11 cellular contexts compared by ENCODE assay signal in the genomic region with DNA sequence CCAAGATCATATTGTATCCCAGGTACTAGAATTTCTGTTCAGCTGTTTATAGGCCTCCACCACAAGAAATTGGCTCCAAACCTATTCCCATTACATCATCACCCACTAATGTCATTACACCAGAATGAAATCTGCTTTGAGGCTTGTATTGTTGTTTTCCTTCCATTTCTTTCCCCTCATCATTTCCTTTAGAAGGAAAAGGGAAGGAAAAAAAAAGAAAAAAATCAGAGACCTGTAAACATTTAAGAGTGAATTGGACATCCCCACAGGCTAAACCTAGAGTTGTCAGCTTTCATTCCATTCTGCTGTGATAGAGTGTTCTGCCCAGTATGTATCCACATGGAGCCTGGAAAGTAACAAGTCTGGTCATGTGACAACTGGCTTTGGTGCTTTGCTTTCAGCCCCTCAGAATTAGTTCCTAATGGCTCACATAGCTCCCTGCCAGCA. TPM values are rescaled to one million over a fixed set of nuclear protein-coding genes. Genes with fewer than 3 reads are reported as not detected.
DNase-seq lines count a peak whose midpoint lies in the region; ATAC-seq, FAIRE-seq and TF ChIP-seq lines count a peak whose summit lies in the region.
"Had no signal": no experiment of that assay in that cellular context is flagged by ENCODE, and none has a peak within 500 bp of the region (broad histone marks: within the 10 kb centered on the region; RNA-seq: fewer than 3 reads in every experiment).

No MANE protein-coding gene starts in this region.

- H3K36me3 Mint-ChIP-seq in CD8-positive, alpha-beta memory T cell = peaks cover 10 to 37% (median 13%) of the 10 kb centered on the region in 3 donors

- peak overlapping the region in 2 of 8 donors; percentile 33 to 46 for H3K27ac Mint-ChIP-seq in CD8-positive, alpha-beta memory T cell
- H3K27ac Mint-ChIP-seq: activated CD8-positive, alpha-beta T cell treated with anti-CD3 and anti-CD28 coated beads for 36 hours had no signal

- no peak for TF ChIP-seq RAD21 in Ishikawa (IDR thresholded peaks at IDR 0.05; ENCODE audit: low read depth)

- peaks cover 38 to 63% (median 57%) of the 10 kb centered on the region in 3 donors for H3K4me1 Mint-ChIP-seq in CD8-positive, alpha-beta memory T cell

- H3K4me3 ChIP-seq in cardiac fibroblast (replicated peaks in 1 of 2; ENCODE audit: low read depth in 2 of 2, low read length in 2 of 2) = no peak overlapping the region
- H3K4me3 ChIP-seq in CD8-positive, alpha-beta memory T cell (ENCODE audit: low read length) = no peak overlapping the region
- no peak overlapping the region for H3K4me3 ChIP-seq in Peyer's patch

- POLR2A ChIA-PET in CD8-positive, alpha-beta memory T cell (lab: Charles Lee) = no interaction called here

- H3K4me1 ChIP-seq in CD8-positive, alpha-beta memory T cell (ENCODE audit: insufficient read depth, low read length) = peaks cover 2% of the 10 kb centered on the region
- peaks cover 0 to 5% (median 0%) of the 10 kb centered on the region in 4 donors for H3K4me1 ChIP-seq in Peyer's patch

- no peaks in the 10 kb centered on the region for H3K27me3 ChIP-seq in CD8-positive, alpha-beta memory T cell (ENCODE audit: insufficient read depth, low read length, poor library complexity, severe bottlenecking)
- no peaks in the 10 kb centered on the region for H3K27me3 ChIP-seq in Peyer's patch

- no peak for FAIRE-seq in RCC 7860 (lab: Jason Lieb, UNC)

- H3K27ac ChIP-seq in CD8-positive, alpha-beta memory T cell (ENCODE audit: low read depth, low read length) = no peak overlapping the region
- peak overlapping the region in 1 of 4 donors; percentile 23 for H3K27ac ChIP-seq in Peyer's patch

- no peaks in the 10 kb centered on the region for H3K9me3 ChIP-seq in CD8-positive, alpha-beta memory T cell (ENCODE audit: low read length)
- H3K9me3 ChIP-seq in Peyer's patch = no peaks in the 10 kb centered on the region

- H3K36me3 ChIP-seq in CD8-positive, alpha-beta memory T cell (ENCODE audit: insufficient read depth, low read length) = peaks cover 10% of the 10 kb centered on the region
- H3K36me3 ChIP-seq in Peyer's patch = peaks cover 0 to 12% (median 0%) of the 10 kb centered on the region in 3 donors

- TF ChIP-seq CTCF in cardiac fibroblast (IDR thresholded peaks at IDR 0.05; ENCODE audit: low read depth, low read length) (no peak), Peyer's patch (IDR thresholded peaks at IDR 0.05) (no peak)

- CTCF ChIA-PET in CD8-positive, alpha-beta memory T cell (lab: Charles Lee) = no interaction called here

- H3K27me3 Mint-ChIP-seq in CD8-positive, alpha-beta memory T cell = no peaks in the 10 kb centered on the region
- H3K27me3 Mint-ChIP-seq: activated CD8-positive, alpha-beta T cell treated with anti-CD3 and anti-CD28 coated beads for 36 hours had no signal

- no peaks in the 10 kb centered on the region for H3K9me3 Mint-ChIP-seq in CD8-positive, alpha-beta memory T cell
- H3K9me3 Mint-ChIP-seq: activated CD8-positive, alpha-beta T cell treated with anti-CD3 and anti-CD28 coated beads for 36 hours had no signal

- H3K4me3 Mint-ChIP-seq in CD8-positive, alpha-beta memory T cell = no peak overlapping the region
- H3K4me3 Mint-ChIP-seq: activated CD8-positive, alpha-beta T cell treated with anti-CD3 and anti-CD28 coated beads for 36 hours had no signal

- DNase-seq in cardiac fibroblast (ENCODE audit: low read depth in 2 of 2) (peak; percentile 61 to 87), islet precursor cell (peak; percentile 59), smooth muscle cell of the brain vasculature (ENCODE audit: low read depth, low spot score) (peak; percentile 21), RCC 7860 (ENCODE audit: low spot score) (no peak), Peyer's patch (no peak)
- DNase-seq in CD8-positive, alpha-beta memory T cell = no peak
- DNase-seq: activated CD8-positive, alpha-beta T cell treated with anti-CD3 and anti-CD28 coated beads for 36 hours; central memory CD4-positive, alpha-beta T cell; NK-92 treated with Interleukin-12 subunit alpha and Interleukin-12 subunit beta, amount 100 ng/mL, for 24 hours had no signal

- no peak for ATAC-seq in HG03457 (IDR thresholded peaks at IDR 0.05; ENCODE audit: unreplicated experiment)
- ATAC-seq: activated CD8-positive, alpha-beta T cell treated with anti-CD3 and anti-CD28 coated beads for 36 hours had no signal

- TF ChIP-seq EP300 in Ishikawa (IDR thresholded peaks at IDR 0.05; ENCODE audit: borderline replicate concordance) = no peak

- TF ChIP-seq POLR2A in Peyer's patch (IDR thresholded peaks at IDR 0.05) = no peak

TF ChIP-seq in Ishikawa, 13 proteins besides CTCF, POLR2A, EP300 and RAD21:
- TF ChIP-seq, protein P1, sequence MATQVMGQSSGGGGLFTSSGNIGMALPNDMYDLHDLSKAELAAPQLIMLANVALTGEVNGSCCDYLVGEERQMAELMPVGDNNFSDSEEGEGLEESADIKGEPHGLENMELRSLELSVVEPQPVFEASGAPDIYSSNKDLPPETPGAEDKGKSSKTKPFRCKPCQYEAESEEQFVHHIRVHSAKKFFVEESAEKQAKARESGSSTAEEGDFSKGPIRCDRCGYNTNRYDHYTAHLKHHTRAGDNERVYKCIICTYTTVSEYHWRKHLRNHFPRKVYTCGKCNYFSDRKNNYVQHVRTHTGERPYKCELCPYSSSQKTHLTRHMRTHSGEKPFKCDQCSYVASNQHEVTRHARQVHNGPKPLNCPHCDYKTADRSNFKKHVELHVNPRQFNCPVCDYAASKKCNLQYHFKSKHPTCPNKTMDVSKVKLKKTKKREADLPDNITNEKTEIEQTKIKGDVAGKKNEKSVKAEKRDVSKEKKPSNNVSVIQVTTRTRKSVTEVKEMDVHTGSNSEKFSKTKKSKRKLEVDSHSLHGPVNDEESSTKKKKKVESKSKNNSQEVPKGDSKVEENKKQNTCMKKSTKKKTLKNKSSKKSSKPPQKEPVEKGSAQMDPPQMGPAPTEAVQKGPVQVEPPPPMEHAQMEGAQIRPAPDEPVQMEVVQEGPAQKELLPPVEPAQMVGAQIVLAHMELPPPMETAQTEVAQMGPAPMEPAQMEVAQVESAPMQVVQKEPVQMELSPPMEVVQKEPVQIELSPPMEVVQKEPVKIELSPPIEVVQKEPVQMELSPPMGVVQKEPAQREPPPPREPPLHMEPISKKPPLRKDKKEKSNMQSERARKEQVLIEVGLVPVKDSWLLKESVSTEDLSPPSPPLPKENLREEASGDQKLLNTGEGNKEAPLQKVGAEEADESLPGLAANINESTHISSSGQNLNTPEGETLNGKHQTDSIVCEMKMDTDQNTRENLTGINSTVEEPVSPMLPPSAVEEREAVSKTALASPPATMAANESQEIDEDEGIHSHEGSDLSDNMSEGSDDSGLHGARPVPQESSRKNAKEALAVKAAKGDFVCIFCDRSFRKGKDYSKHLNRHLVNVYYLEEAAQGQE (IDR thresholded peaks at IDR 0.05; ENCODE audit: low read depth) = no peak
- TF ChIP-seq TCF12 (IDR thresholded peaks at IDR 0.05; ENCODE audit: low read depth) = no peak
- TF ChIP-seq, protein P2, sequence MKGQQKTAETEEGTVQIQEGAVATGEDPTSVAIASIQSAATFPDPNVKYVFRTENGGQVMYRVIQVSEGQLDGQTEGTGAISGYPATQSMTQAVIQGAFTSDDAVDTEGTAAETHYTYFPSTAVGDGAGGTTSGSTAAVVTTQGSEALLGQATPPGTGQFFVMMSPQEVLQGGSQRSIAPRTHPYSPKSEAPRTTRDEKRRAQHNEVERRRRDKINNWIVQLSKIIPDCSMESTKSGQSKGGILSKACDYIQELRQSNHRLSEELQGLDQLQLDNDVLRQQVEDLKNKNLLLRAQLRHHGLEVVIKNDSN (IDR thresholded peaks at IDR 0.05) = peak; percentile 22; the same call in 1 of the 2 replicates

RNA-seq across cellular contexts. Expression of gene NFYC, which starts 44.6 kb away (rescaled TPM):
- total RNA-seq in CD8-positive, alpha-beta memory T cell = 10 to 100 TPM; 61.3 to 61.6 TPM
- 51.3 TPM for polyA plus RNA-seq in CD8-positive, alpha-beta memory T cell
- total RNA-seq in Peyer's patch = 100 to 1,000 TPM in 1 of 4 donors, 10 to 100 TPM in 3; 53.1 to 122 (median 65.0) TPM

RNA-seq across cellular contexts. Expression of gene KCNQ4, which starts 47.5 kb away (rescaled TPM):
- under 1 TPM; 0.09 to 0.16 TPM for total RNA-seq in CD8-positive, alpha-beta memory T cell
- not detected for polyA plus RNA-seq in CD8-positive, alpha-beta memory T cell
- total RNA-seq in Peyer's patch = 1 to 10 TPM; 1.1 to 3.3 (median 2.4) TPM

Comparison
In these comparisons a context has a peak if more than half of its experiments do, and no peak if none do; other contexts are left out.
1. DNase-seq: peak in cardiac fibroblast (2 of 2), islet precursor cell (single experiment) and smooth muscle cell of the brain vasculature (single experiment); none in RCC 7860 (single experiment), CD8-positive, alpha-beta memory T cell (0 of 5) and Peyer's patch (0 of 3).